Comparison of ENCODE assay signal across 10 cellular contexts in genomic region chr11:14029971-14030531, GRCh38.
DNase-seq lines count a peak whose midpoint lies in the region; ATAC-seq and TF ChIP-seq lines count a peak whose summit lies in the region.
"Had no signal": no experiment of that assay in that cellular context is flagged by ENCODE, and none has a peak within 500 bp of the region (broad histone marks: within the 10 kb centered on the region; RNA-seq: fewer than 3 reads in every experiment).

No MANE protein-coding gene starts in this region.

- H3K9me3 ChIP-seq in lower lobe of right lung = no peaks in the 10 kb centered on the region

- H3K4me1 ChIP-seq in lower lobe of right lung = peaks cover 16% of the 10 kb centered on the region

- no peaks in the 10 kb centered on the region for H3K27me3 ChIP-seq in lower lobe of right lung (ENCODE audit: low read depth)

- peak; percentile 94 to 97 for ATAC-seq in lower lobe of right lung
- ATAC-seq in HG03097 (IDR thresholded peaks at IDR 0.05; ENCODE audit: low FRiP score, unreplicated experiment) = no peak
- ATAC-seq in HG03378 (IDR thresholded peaks at IDR 0.05; ENCODE audit: unreplicated experiment) = no peak

- no peaks in the 10 kb centered on the region for H3K36me3 ChIP-seq in lower lobe of right lung

- H3K4me3 ChIP-seq in choroid plexus epithelial cell (ENCODE audit: low read depth, low read length) = no peak overlapping the region
- no peak overlapping the region for H3K4me3 ChIP-seq in lower lobe of right lung

- no peak overlapping the region for H3K27ac ChIP-seq in lower lobe of right lung

- TF ChIP-seq CTCF in choroid plexus epithelial cell (conservative IDR thresholded peaks at IDR 0.05; ENCODE audit: low read depth, low read length) (no peak), lower lobe of right lung (IDR thresholded peaks at IDR 0.05) (no peak)

- intact Hi-C loops in lower lobe of right lung (cut with DNase I) = no loop called here

- DNase-seq in AG08395 (ENCODE audit: low spot score) (peak; percentile 33), NCI-H1694 treated with DMSO at 0.1 percent for 48 hours (lab: John Stamatoyannopoulos, UW) (peak; percentile 53), choroid plexus epithelial cell (ENCODE audit: low read depth) (peak; percentile 23), lower lobe of right lung (peak; percentile 84), NCI-H2227 (lab: John Stamatoyannopoulos, UW; ENCODE audit: unreplicated experiment) (no peak), dedifferentiated amniotic fluid mesenchymal stem cell (ENCODE audit: extremely low spot score) (no peak)
- DNase-seq: activated naive CD8-positive, alpha-beta T cell treated with anti-CD3 and anti-CD28 coated beads, Interleukin-2, amount 10 ng/mL, durations not matched to agents 7 days and 5 days; CD4-positive, alpha-beta memory T cell had no signal

Comparison
In these comparisons a context has a peak if more than half of its experiments do, and no peak if none do; other contexts are left out.
1. DNase-seq: peak in AG08395 (single experiment), NCI-H1694 treated with DMSO at 0.1 percent for 48 hours (single experiment), choroid plexus epithelial cell (single experiment) and lower lobe of right lung (single experiment); none in NCI-H2227 (single experiment) and dedifferentiated amniotic fluid mesenchymal stem cell (single experiment).
2. ATAC-seq: peak in lower lobe of right lung (2 of 2); none in HG03097 (single experiment) and HG03378 (single experiment).